In the genomic region with DNA sequence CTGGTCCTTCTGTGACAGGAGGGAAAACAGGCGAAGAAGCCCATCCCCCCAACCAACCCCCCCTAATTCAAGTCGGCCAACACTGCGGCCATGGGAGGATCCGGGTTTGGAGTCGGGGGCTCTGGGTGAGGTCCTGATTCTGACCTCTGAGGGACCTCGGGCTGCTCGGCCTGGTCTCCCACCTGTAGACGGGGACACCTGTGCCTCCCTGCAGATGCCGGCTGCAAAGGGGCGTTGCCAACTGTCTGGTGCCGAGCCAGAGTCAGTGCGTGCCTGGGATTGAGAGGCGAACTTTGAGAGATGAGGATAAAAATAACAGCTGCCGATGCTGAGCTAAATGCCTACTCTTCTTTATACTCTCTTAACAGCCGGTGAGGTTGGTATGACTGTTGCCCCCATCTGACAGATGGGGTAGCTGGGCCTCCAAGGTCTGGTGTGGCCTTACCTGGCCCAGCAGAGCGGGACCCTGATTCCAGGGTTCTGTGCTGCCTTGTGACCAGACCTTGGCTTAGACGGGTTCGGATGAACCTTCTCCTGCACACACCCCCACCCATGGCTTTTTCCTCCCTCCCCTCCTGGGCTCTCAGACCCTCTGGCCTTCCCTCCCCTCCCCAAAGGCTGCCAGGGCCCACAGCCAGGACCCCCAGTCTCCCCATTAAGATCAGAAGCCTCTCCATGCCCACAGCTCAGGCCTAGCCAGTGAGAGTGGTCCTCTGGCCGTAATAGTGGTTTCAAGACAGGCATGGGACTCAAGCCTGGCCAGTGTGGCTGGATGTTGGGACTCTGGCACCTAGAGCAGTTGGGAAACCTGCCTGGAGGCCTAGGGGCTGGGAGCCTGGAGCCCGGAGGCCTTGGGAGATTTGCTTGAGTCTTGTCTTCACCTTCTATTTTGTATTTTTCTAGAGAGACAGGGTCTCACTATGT, we compare ENCODE assay signal across 10 cellular contexts. TPM values are rescaled to one million over a fixed set of nuclear protein-coding genes. Genes with fewer than 3 reads are reported as not detected.
DNase-seq lines count a peak whose midpoint lies in the region; ATAC-seq, FAIRE-seq and TF ChIP-seq lines count a peak whose summit lies in the region.
"Had no signal": no experiment of that assay in that cellular context is flagged by ENCODE, and none has a peak within 500 bp of the region (broad histone marks: within the 10 kb centered on the region; RNA-seq: fewer than 3 reads in every experiment).

No MANE protein-coding gene starts in this region.

- peaks cover 0 to 15% (median 2%) of the 10 kb centered on the region in 4 experiments; a peak in 4 of 7 replicates for H3K4me1 ChIP-seq in H1 (replicated peaks in 1 of 4; ENCODE audit: control insufficient read depth in 3 of 4, insufficient read depth in 4 of 4, low read length in 3 of 4)

- H4K5ac ChIP-seq in H1 (ENCODE audit: insufficient read length, low read depth, low read length), result no peak overlapping the region

- H3K56ac ChIP-seq in H1 (replicated peaks; ENCODE audit: insufficient read length, low read depth, low read length), result no peak overlapping the region

- no peaks in the 10 kb centered on the region for H4K20me1 ChIP-seq in H1 (replicated peaks in 1 of 2; ENCODE audit: control insufficient read depth in 1 of 2, insufficient read depth in 2 of 2, low read length in 2 of 2)

- H3K4me3 Mint-ChIP-seq in activated naive CD4-positive, alpha-beta T cell treated with anti-CD3 and anti-CD28 coated beads for 36 hours, result no peak overlapping the region
- H3K4me3 Mint-ChIP-seq: T-helper 1 cell treated with Interleukin-12 subunit alpha and Interleukin-12 subunit beta and Interleukin-4 antibody, amounts not matched to agents 30 μg/mL and 1 μg/mL, for 36 hours had no signal

- H3K23me2 ChIP-seq in H1 (ENCODE audit: low read depth, low read length), result no peaks in the 10 kb centered on the region

- no peak overlapping the region for H4K91ac ChIP-seq in H1 (replicated peaks; ENCODE audit: insufficient read length, low read length)

- intact Hi-C loops in activated naive CD4-positive, alpha-beta T cell treated with anti-CD3 and anti-CD28 coated beads for 36 hours (cut with micrococcal nuclease), result no loop called here

- no peak for ATAC-seq in GM21367 (IDR thresholded peaks at IDR 0.05; ENCODE audit: unreplicated experiment)

- no peaks in the 10 kb centered on the region for H3K27me3 ChIP-seq in H1 (replicated peaks in 1 of 4; ENCODE audit: control insufficient read depth in 3 of 4, extremely low read depth in 1 of 4, insufficient read depth in 3 of 4, low read length in 3 of 4)

- H3K4me3 ChIP-seq in H1 (ENCODE audit: extremely low read depth in 1 of 4, insufficient read depth in 2 of 4, low read depth in 3 of 4, low read length in 4 of 4), result no peak overlapping the region

- H3K4me2 ChIP-seq in H1 (ENCODE audit: insufficient read depth in 1 of 2, low read depth in 2 of 2, low read length in 2 of 2), result peak overlapping the region in 1 of 2 experiments; percentile 39; a peak in 2 of 4 replicates

- H3K14ac ChIP-seq in H1 (ENCODE audit: insufficient read length), result no peak overlapping the region

- WGBS in H1 (ENCODE audit: extremely low coverage in 1 of 2, insufficient coverage in 1 of 2, insufficient read length in 1 of 2, insufficient replicate concordance in 2 of 2, low coverage in 1 of 2, low lambda C conversion rate in 2 of 2, missing lambda C conversion rate in 1 of 2), 2 experiments, result 85% methylated on average over 18 of the region's 20 CpGs; no CpG with 5 or more reads in 1 of the 2 experiments

- no peak overlapping the region for H3K27ac Mint-ChIP-seq in activated naive CD4-positive, alpha-beta T cell treated with anti-CD3 and anti-CD28 coated beads for 36 hours
- H3K27ac Mint-ChIP-seq: T-helper 1 cell treated with Interleukin-12 subunit alpha and Interleukin-12 subunit beta and Interleukin-4 antibody, amounts not matched to agents 30 μg/mL and 1 μg/mL, for 36 hours had no signal

- no peak overlapping the region for H3K23ac ChIP-seq in H1 (ENCODE audit: insufficient read length)

- no peak overlapping the region for H2AFZ ChIP-seq in H1 (ENCODE audit: low read length)

- H2BK15ac ChIP-seq in H1 (ENCODE audit: low read length), result peak overlapping the region; percentile 46; the same call in 1 of the 2 replicates

- H3K9me3 ChIP-seq in H1 (ENCODE audit: insufficient read depth in 2 of 2, low read depth in 1 of 2, low read length in 1 of 2), result peaks cover 0 to 3% of the 10 kb centered on the region in 2 experiments; a peak in 1 of 4 replicates

- H2AK5ac ChIP-seq in H1 (ENCODE audit: low read depth, low read length), result no peak overlapping the region

- no peak overlapping the region for H3K27ac ChIP-seq in H1 (ENCODE audit: low read depth, low read length)

- POLR2A ChIA-PET in H1 (lab: Charles Lee; ENCODE audit: partially characterized antibody), result interaction anchor here (0.5 to 1.8 kb wide), 7 partner anchors 14 to 271 kb away, joined by 3 to 5 read pairs (median 3); no protein-coding TSS in a partner anchor

- H3K36me3 ChIP-seq in H1 (ENCODE audit: control insufficient read depth in 2 of 4, insufficient read depth in 4 of 4, low read length in 3 of 4), result no peaks in the 10 kb centered on the region

- peak overlapping the region; percentile 54; the same call in 1 of the 2 replicates for H4K8ac ChIP-seq in H1 (ENCODE audit: extremely low read depth, insufficient read depth, low read length)

- FAIRE-seq in H1 (lab: Jason Lieb, UNC) (no peak), H54 (lab: Jason Lieb, UNC) (no peak)

- H3K9me3 Mint-ChIP-seq in activated naive CD4-positive, alpha-beta T cell treated with anti-CD3 and anti-CD28 coated beads for 36 hours, result no peaks in the 10 kb centered on the region
- H3K9me3 Mint-ChIP-seq: T-helper 1 cell treated with Interleukin-12 subunit alpha and Interleukin-12 subunit beta and Interleukin-4 antibody, amounts not matched to agents 30 μg/mL and 1 μg/mL, for 36 hours had no signal

- no peaks in the 10 kb centered on the region for H3K79me1 ChIP-seq in H1 (ENCODE audit: low read depth, low read length)

- H3K27me3 Mint-ChIP-seq in activated naive CD4-positive, alpha-beta T cell treated with anti-CD3 and anti-CD28 coated beads for 36 hours (ENCODE audit: low read depth), result peaks cover 2% of the 10 kb centered on the region

- no peak overlapping the region for H3K4ac ChIP-seq in H1 (replicated peaks; ENCODE audit: insufficient read length, low read depth, low read length)

- CTCF ChIA-PET in H1 (lab: Charles Lee; ENCODE audit: partially characterized antibody), result interaction anchor here (0.6 to 6.7 kb wide), 29 partner anchors 11 to 285 kb away, joined by 3 to 49 read pairs (median 4); a partner anchor contains a TSS
- CTCF ChIA-PET in activated naive CD4-positive, alpha-beta T cell treated with anti-CD3 and anti-CD28 coated beads for 36 hours (lab: Charles Lee), result interaction anchor here (0.7 to 2.6 kb wide), 7 partner anchors 16 to 161 kb away, joined by 3 to 17 read pairs (median 3); no protein-coding TSS in a partner anchor

- H3K9ac ChIP-seq in H1 (replicated peaks in 1 of 4; ENCODE audit: extremely low read depth in 1 of 4, low read depth in 3 of 4, low read length in 3 of 4), result no peak overlapping the region

- no peak overlapping the region for H2BK120ac ChIP-seq in H1 (replicated peaks; ENCODE audit: low read depth, low read length)

- peaks cover 4% of the 10 kb centered on the region for H3K4me1 Mint-ChIP-seq in activated naive CD4-positive, alpha-beta T cell treated with anti-CD3 and anti-CD28 coated beads for 36 hours (ENCODE audit: low read depth)

- DNase-seq in AG08395 (ENCODE audit: low spot score) (peak; percentile 26), NCI-H1694 (lab: John Stamatoyannopoulos, UW) (peak; percentile 58), H1 (ENCODE audit: low read depth in 1 of 2, low spot score in 2 of 2) (peak in 1 of 2 experiments; percentile 44), myocyte (ENCODE audit: low read depth) (peak; percentile 71), H54 (ENCODE audit: insufficient read length, low spot score) (no peak), NCI-H446 treated with DMSO at 0.1 percent for 48 hours (lab: John Stamatoyannopoulos, UW) (no peak)
- no peak for DNase-seq in activated naive CD4-positive, alpha-beta T cell treated with anti-CD3 and anti-CD28 coated beads for 36 hours

- H2BK20ac ChIP-seq in H1 (ENCODE audit: low read length), result no peak overlapping the region

- H2BK5ac ChIP-seq in H1 (ENCODE audit: low read depth, low read length), result no peak overlapping the region

- H3K79me2 ChIP-seq in H1 (ENCODE audit: control insufficient read depth in 1 of 2, insufficient read depth in 2 of 2, low read length in 2 of 2), result no peaks in the 10 kb centered on the region

- no peak for TF ChIP-seq POLR2A in H1 (IDR thresholded peaks at IDR 0.05; ENCODE audit: control extremely low read depth in 1 of 2, low read depth in 2 of 2, low read length in 2 of 2)
- TF ChIP-seq POLR2A in H54 (IDR thresholded peaks at IDR 0.05; ENCODE audit: low read depth, low read length), result no peak

- no peak overlapping the region for H3K18ac ChIP-seq in H1 (ENCODE audit: extremely low read depth, low read length)

- no peak for TF ChIP-seq CTCF in H1 (IDR thresholded peaks at IDR 0.05; ENCODE audit: control extremely low read depth in 1 of 3, insufficient read depth in 1 of 3, low read depth in 1 of 3, low read length in 3 of 3)

- no peak for TF ChIP-seq RAD21 in H1 (IDR thresholded peaks at IDR 0.05 in 1 of 2, conservative IDR thresholded peaks at IDR 0.05 in 1 of 2; ENCODE audit: low read depth in 2 of 2, low read length in 2 of 2)

- H2BK12ac ChIP-seq in H1 (ENCODE audit: low read depth, low read length), result 0 out of 2 replicates have a peak overlapping the region, but pooled peaks have one; percentile 39

- H3K36me3 Mint-ChIP-seq in activated naive CD4-positive, alpha-beta T cell treated with anti-CD3 and anti-CD28 coated beads for 36 hours (ENCODE audit: low read depth), result no peaks in the 10 kb centered on the region

- no peak for TF ChIP-seq EP300 in H1 (IDR thresholded peaks at IDR 0.05; ENCODE audit: borderline replicate concordance in 1 of 2, low read depth in 2 of 2, low read length in 2 of 2)

RNA-seq across cellular contexts. Expression of a gene that starts 41.7 kb away (rescaled TPM):
- total RNA-seq in H1 (2021; fragmentation: NEBNext Ultra II Directional; extraction: Animal tissue kit (Norgen Biotek cat#: 25700)), result 2.2 and 2.3 TPM in 2 replicates
- polyA plus RNA-seq in H1 (2011; rRNA removed), result 1.4 TPM in 2 replicates
- polyA plus RNA-seq in H1 (2011; cell fraction: cytosol; rRNA removed), result 1.3 TPM
- polyA plus RNA-seq in H1 (2011; cell fraction: nucleus; rRNA removed), result 1.2 TPM
- 1.0 to 3.7 TPM (median 2.6 TPM) in 4 replicates for polyA plus RNA-seq in H1 (2012, experiment 1 of 2)
- 1.2 TPM for polyA plus RNA-seq in H1 (2012, experiment 2 of 2)
- polyA plus RNA-seq in H1 (2013, experiment 1 of 2), result 1.2 TPM
- 1.3 TPM for polyA plus RNA-seq in H1 (2013, experiment 2 of 2)
- 0.41 TPM in 2 replicates for polyA minus RNA-seq in H1 (2011; rRNA and poly(A)+ RNA removed)
- polyA minus RNA-seq in H1 (2011; cell fraction: cytosol; rRNA and poly(A)+ RNA removed), result 1.8 TPM
- not detected for polyA minus RNA-seq in H1 (2011; cell fraction: nucleus; rRNA and poly(A)+ RNA removed)
- total RNA-seq in myocyte, result 0.05 TPM in 1 of 2 replicates, not detected in the other
- not detected for polyA plus RNA-seq in myocyte (2012)
- not detected for total RNA-seq in activated naive CD4-positive, alpha-beta T cell treated with anti-CD3 and anti-CD28 coated beads for 36 hours
- total RNA-seq: epithelial cell of proximal tubule had no signal

RNA-seq across cellular contexts. Expression of a gene that starts 54.5 kb away (rescaled TPM):
- 7.8 and 7.9 TPM in 2 replicates for total RNA-seq in H1 (2021; fragmentation: NEBNext Ultra II Directional; extraction: Animal tissue kit (Norgen Biotek cat#: 25700))
- polyA plus RNA-seq in H1 (2011; rRNA removed), result 8.0 and 13.0 TPM in 2 replicates
- 7.9 TPM for polyA plus RNA-seq in H1 (2011; cell fraction: cytosol; rRNA removed)
- 4.4 TPM for polyA plus RNA-seq in H1 (2011; cell fraction: nucleus; rRNA removed)
- 6.7 to 7.7 TPM (median 7.3 TPM) in 4 replicates for polyA plus RNA-seq in H1 (2012, experiment 1 of 2)
- polyA plus RNA-seq in H1 (2012, experiment 2 of 2), result 4.7 TPM
- polyA plus RNA-seq in H1 (2013, experiment 1 of 2), result 14.5 TPM
- 19.3 TPM for polyA plus RNA-seq in H1 (2013, experiment 2 of 2)
- polyA minus RNA-seq in H1 (2011; rRNA and poly(A)+ RNA removed), result 7.5 and 13.4 TPM in 2 replicates
- polyA minus RNA-seq in H1 (2011; cell fraction: cytosol; rRNA and poly(A)+ RNA removed), result 3.1 TPM
- 4.7 TPM for polyA minus RNA-seq in H1 (2011; cell fraction: nucleus; rRNA and poly(A)+ RNA removed)
- total RNA-seq in myocyte, result 23.4 and 28.9 TPM in 2 replicates
- polyA plus RNA-seq in myocyte (2012), result 67.7 TPM
- total RNA-seq in activated naive CD4-positive, alpha-beta T cell treated with anti-CD3 and anti-CD28 coated beads for 36 hours, result under 1 TPM; 0.57 to 0.77 TPM

Comparison
In these comparisons a context has a peak if more than half of its experiments do, and no peak if none do; other contexts are left out.
1. DNase-seq: peak in AG08395 (single experiment), NCI-H1694 (single experiment) and myocyte (single experiment); none in activated naive CD4-positive, alpha-beta T cell treated with anti-CD3 and anti-CD28 coated beads for 36 hours (single experiment), H54 (single experiment) and NCI-H446 treated with DMSO at 0.1 percent for 48 hours (single experiment).